Comparison of ENCODE assay signal across 20 cellular contexts in genomic region chr12:86860804-86861203, GRCh38.
DNase-seq lines count a peak whose midpoint lies in the region; ATAC-seq, FAIRE-seq and TF ChIP-seq lines count a peak whose summit lies in the region.
"Had no signal": no experiment of that assay in that cellular context is flagged by ENCODE, and none has a peak within 500 bp of the region (broad histone marks: within the 10 kb centered on the region; RNA-seq: fewer than 3 reads in every experiment).

No MANE protein-coding gene starts in this region.

- H3K36me3 ChIP-seq in left lung, result no peaks in the 10 kb centered on the region
- H3K36me3 ChIP-seq: BLaER1 treated with 17β-estradiol and CSF1 and Interleukin-3, amounts not matched to agents 10 nM and 100 nM had no signal

- no peaks in the 10 kb centered on the region for H3K27me3 ChIP-seq in left lung
- H3K27me3 ChIP-seq: BLaER1 treated with 17β-estradiol and CSF1 and Interleukin-3, amounts not matched to agents 10 nM and 100 nM had no signal

- H3K27ac ChIP-seq in left lung, result no peak overlapping the region
- H3K27ac ChIP-seq: BLaER1 treated with 17β-estradiol and CSF1 and Interleukin-3, amounts not matched to agents 10 nM and 100 nM; C4-2B had no signal

- peak; percentile 41 for DNase-seq in OCI-M1 (lab: John Stamatoyannopoulos, UW)
- DNase-seq in middle frontal gyrus (ENCODE audit: extremely low spot score, low spot score), result peak; percentile 68
- DNase-seq in left lung, result no peak
- no peak for DNase-seq in activated T-cell treated with anti-CD3 and anti-CD28 coated beads for 4 hours
- DNase-seq in stimulated activated CD4-positive, alpha-beta T cell treated with anti-CD3 and anti-CD28 coated beads, Interleukin-4, amount 100 ng/mL, for 4 hours, result no peak
- no peak for DNase-seq in lower leg skin (ENCODE audit: low spot score in 2 of 2)
- DNase-seq: 8988T; ACHN; Caco-2; Calu3; CD4-positive, alpha-beta T cell; CD8-positive, alpha-beta T cell; DMS79 treated with DMSO at 0.1 percent for 48 hours; GF-D8 had no signal

- no peak for TF ChIP-seq CTCF in left lung (IDR thresholded peaks at IDR 0.05)
- TF ChIP-seq CTCF in lower leg skin (IDR thresholded peaks at IDR 0.05), result no peak

- intact Hi-C loops in left lung (cut with DNase I), result no loop called here
- intact Hi-C loops in lower leg skin (cut with DNase I; ENCODE audit: low total_unique reads), result no loop called here

- 80 to 85% methylated on average over 2 of the region's 2 CpGs for WGBS in lower leg skin, 2 donors

- ATAC-seq in left lung, result no peak
- ATAC-seq: CD8-positive, alpha-beta T cell had no signal

- peak; percentile 99 for FAIRE-seq in endometrium (lab: Jason Lieb, UNC)
- FAIRE-seq: D721Med, GM12891, GM19239 had no signal

- H3K4me3 ChIP-seq in left lung (no peak overlapping the region), lower leg skin (ENCODE audit: low read depth, poor library complexity, severe bottlenecking) (no peak overlapping the region)
- H3K4me3 ChIP-seq: BLaER1 treated with 17β-estradiol and CSF1 and Interleukin-3, amounts not matched to agents 10 nM and 100 nM had no signal

- no peaks in the 10 kb centered on the region for H3K9me3 ChIP-seq in left lung
- H3K9me3 ChIP-seq: BLaER1 treated with 17β-estradiol and CSF1 and Interleukin-3, amounts not matched to agents 10 nM and 100 nM; Caco-2 had no signal

- TF ChIP-seq POLR2A in lower leg skin (IDR thresholded peaks at IDR 0.05), result no peak

- H3K4me1 ChIP-seq in left lung, result no peaks in the 10 kb centered on the region
- H3K4me1 ChIP-seq: BLaER1 treated with 17β-estradiol and CSF1 and Interleukin-3, amounts not matched to agents 10 nM and 100 nM; Caco-2 had no signal

Comparison
In these comparisons a context has a peak if more than half of its experiments do, and no peak if none do; other contexts are left out.
1. DNase-seq: peak in OCI-M1 (single experiment) and middle frontal gyrus (single experiment); none in left lung (0 of 2), activated T-cell treated with anti-CD3 and anti-CD28 coated beads for 4 hours (single experiment), stimulated activated CD4-positive, alpha-beta T cell treated with anti-CD3 and anti-CD28 coated beads, Interleukin-4, amount 100 ng/mL, for 4 hours (0 of 2) and lower leg skin (0 of 2).